13 cellular contexts compared by ENCODE assay signal in the genomic region with DNA sequence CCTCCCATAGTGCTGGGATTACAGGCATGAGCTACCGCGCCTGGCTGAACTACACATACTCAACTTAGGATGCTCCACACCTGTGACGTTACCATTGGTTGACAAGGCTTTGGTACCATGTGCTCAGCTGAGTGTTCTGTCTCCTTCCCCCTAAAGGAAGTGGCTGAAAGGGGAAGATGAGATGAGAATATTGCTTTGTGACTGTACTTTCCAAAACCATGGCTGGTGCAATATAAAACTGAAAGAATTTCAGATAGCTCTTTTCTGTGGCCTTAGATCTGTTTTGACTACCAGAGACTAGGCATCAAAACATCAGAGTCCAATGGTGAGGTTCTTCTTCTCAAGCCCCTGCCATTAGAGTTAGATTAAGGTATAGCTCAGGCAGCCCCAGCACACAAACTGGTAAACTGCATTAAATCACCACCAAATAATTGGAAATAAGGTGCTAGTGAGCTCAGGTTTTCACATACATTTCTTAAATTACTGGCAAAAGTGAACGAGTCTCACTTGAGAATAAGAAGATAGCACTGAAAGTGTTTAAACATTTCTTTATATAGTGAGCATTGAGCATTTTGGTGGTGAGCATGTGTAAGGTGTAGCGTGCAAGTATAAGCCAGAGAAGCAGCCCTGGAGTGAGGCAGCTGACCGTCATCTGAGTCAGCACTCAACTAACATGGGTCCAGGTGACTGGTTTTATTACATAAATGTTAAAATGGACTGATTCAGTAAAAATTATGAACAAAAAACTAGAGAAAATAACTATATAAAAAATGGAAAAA.
A peak's percentile ranks its signal among the peaks of the same experiment; 100 is the strongest.
DNase-seq lines count a peak whose midpoint lies in the region; ATAC-seq, FAIRE-seq and TF ChIP-seq lines count a peak whose summit lies in the region.
"Had no signal": no experiment of that assay in that cellular context is flagged by ENCODE, and none has a peak within 500 bp of the region (broad histone marks: within the 10 kb centered on the region; RNA-seq: fewer than 3 reads in every experiment).

No MANE protein-coding gene starts in this region.

- DNase-seq in GM12891 (ENCODE audit: insufficient read length, low spot score) (peak; percentile 6), GM19239 (ENCODE audit: insufficient read length, low spot score) (no peak), SW480 (ENCODE audit: low spot score) (no peak), T1000 (lab: John Stamatoyannopoulos, UW) (no peak)
- no peak for DNase-seq in activated CD4-positive, CD25-positive, alpha-beta regulatory T cell treated with anti-CD3 and anti-CD28 coated beads, Interleukin-2, amount 50 U/mL, for 72 hours
- DNase-seq: GDM1, left ventricle myocardium inferior, NCI-H1105 treated with DMSO at 0.1 percent for 48 hours, spleen had no signal

- TF ChIP-seq POLR2A in GM12891 (IDR thresholded peaks at IDR 0.05; ENCODE audit: low read depth, low read length): no peak

- ATAC-seq in HG02623 (IDR thresholded peaks at IDR 0.05; ENCODE audit: unreplicated experiment) (peak; percentile 62), HG03521 (IDR thresholded peaks at IDR 0.05; ENCODE audit: unreplicated experiment) (peak; percentile 75), GM21367 (IDR thresholded peaks at IDR 0.05; ENCODE audit: unreplicated experiment) (no peak)
- ATAC-seq: HCT116 had no signal

- FAIRE-seq in GM12891 (lab: Jason Lieb, UNC): peak; percentile 52
- peak; percentile 45 for FAIRE-seq in GM19239 (lab: Jason Lieb, UNC)

TF ChIP-seq in GM12891, 5 proteins besides CTCF, POLR2A, EP300 and RAD21:
- TF ChIP-seq POLR2AphosphoS5 (IDR thresholded peaks at IDR 0.05; ENCODE audit: low read depth, low read length): no peak
- no peak for TF ChIP-seq POU2F2 (IDR thresholded peaks at IDR 0.05; ENCODE audit: low read depth, low read length)
- TF ChIP-seq SPI1 (IDR thresholded peaks at IDR 0.05; ENCODE audit: low read depth, low read length): peak; percentile 39
